Comparison of ENCODE assay signal across 21 cellular contexts in the genomic region with DNA sequence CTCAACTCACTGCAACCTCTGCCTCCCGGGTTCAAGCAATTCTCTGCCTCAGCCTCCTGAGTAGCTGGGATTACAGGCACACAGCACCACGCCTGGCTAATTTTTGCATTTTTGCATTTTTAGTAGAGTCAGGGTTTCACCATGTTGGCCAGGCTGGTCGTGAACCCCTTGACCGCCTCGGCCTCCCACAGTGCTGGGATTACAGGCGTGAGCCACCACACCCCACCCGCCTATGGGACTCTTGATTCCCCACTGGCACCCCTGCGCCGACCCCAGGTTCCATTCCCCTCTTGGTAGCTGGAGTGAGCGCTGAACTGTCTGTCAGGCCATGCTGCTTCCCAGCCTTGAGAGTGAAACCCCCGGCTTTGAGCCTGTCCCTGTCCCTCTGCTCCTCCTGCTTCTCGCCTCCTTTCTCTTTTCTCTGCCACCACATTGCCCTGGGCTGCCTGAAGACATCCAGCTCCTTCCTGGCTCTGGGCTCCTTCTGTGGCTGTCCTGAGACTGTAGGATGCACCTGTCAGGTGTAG. TPM values are rescaled to one million over a fixed set of nuclear protein-coding genes. Genes with fewer than 3 reads are reported as not detected.
DNase-seq lines count a peak whose midpoint lies in the region; ATAC-seq and TF ChIP-seq lines count a peak whose summit lies in the region.
"Had no signal": no experiment of that assay in that cellular context is flagged by ENCODE, and none has a peak within 500 bp of the region (broad histone marks: within the 10 kb centered on the region; RNA-seq: fewer than 3 reads in every experiment).

No MANE protein-coding gene starts in this region.

- peaks cover 78% of the 10 kb centered on the region for H3K4me1 Mint-ChIP-seq in activated CD4-positive, alpha-beta T cell treated with anti-CD3 and anti-CD28 coated beads, Interleukin-2, amount 10 ng/mL, durations not matched to agents 24 days and 14 days
- peaks cover 66% of the 10 kb centered on the region for H3K4me1 Mint-ChIP-seq in endothelial cell (ENCODE audit: unreplicated experiment)
- H3K4me1 Mint-ChIP-seq in osteocyte (ENCODE audit: unreplicated experiment), result peaks cover 69% of the 10 kb centered on the region

- no peak for DNase-seq in activated CD4-positive, alpha-beta T cell treated with anti-CD3 and anti-CD28 coated beads, Interleukin-2, amount 10 ng/mL, durations not matched to agents 24 days and 14 days
- no peak for DNase-seq in activated CD4-positive, alpha-beta T cell treated with anti-CD3 and anti-CD28 coated beads for 4 hours
- DNase-seq in RWPE1 (ENCODE audit: low spot score), result no peak
- DNase-seq in endothelial cell (ENCODE audit: low spot score), result no peak
- DNase-seq in osteocyte (ENCODE audit: extremely low spot score, unreplicated experiment), result no peak
- DNase-seq in HuH-7 (ENCODE audit: low spot score), result no peak
- no peak for DNase-seq in NCI-H2081 treated with DMSO at 0.1 percent for 48 hours (lab: John Stamatoyannopoulos, UW)
- DNase-seq: activated CD4-positive, alpha-beta T cell treated with anti-CD3 and anti-CD28 coated beads for 48 hours; activated CD8-positive, alpha-beta memory T cell treated with anti-CD3 and anti-CD28 coated beads, Interleukin-2, amount 50 U/mL, for 4 hours; AML-193; anterior cingulate cortex; dermis blood vessel endothelial cell; DMS53; GM23248; hippocampal formation; Kasumi-1; mucosa of descending colon; NCI-H526; stimulated activated CD8-positive, alpha-beta memory T cell treated with anti-CD3 and anti-CD28 coated beads, Interleukin-4, amount 100 ng/mL, for 48 hours had no signal

- intact Hi-C loops in activated CD4-positive, alpha-beta T cell treated with anti-CD3 and anti-CD28 coated beads, Interleukin-2, amount 10 ng/mL, durations not matched to agents 24 days and 14 days (cut with micrococcal nuclease), result no loop called here

- TF ChIP-seq CTCF in RWPE1 (conservative IDR thresholded peaks at IDR 0.05; ENCODE audit: low read depth) (no peak), endothelial cell (IDR thresholded peaks at IDR 0.05; ENCODE audit: unreplicated experiment) (no peak), osteocyte (IDR thresholded peaks at IDR 0.05) (no peak)

- peak overlapping the region; percentile 43 for H3K27ac Mint-ChIP-seq in activated CD4-positive, alpha-beta T cell treated with anti-CD3 and anti-CD28 coated beads, Interleukin-2, amount 10 ng/mL, durations not matched to agents 24 days and 14 days
- H3K27ac Mint-ChIP-seq in endothelial cell (ENCODE audit: unreplicated experiment) (peak overlapping the region; percentile 83), osteocyte (ENCODE audit: unreplicated experiment) (peak overlapping the region; percentile 33)

- H3K4me3 Mint-ChIP-seq in activated CD4-positive, alpha-beta T cell treated with anti-CD3 and anti-CD28 coated beads, Interleukin-2, amount 10 ng/mL, durations not matched to agents 24 days and 14 days, result no peak overlapping the region
- H3K4me3 Mint-ChIP-seq in endothelial cell (ENCODE audit: unreplicated experiment), result no peak overlapping the region
- no peak overlapping the region for H3K4me3 Mint-ChIP-seq in osteocyte (ENCODE audit: unreplicated experiment)

- no peaks in the 10 kb centered on the region for H3K9me3 Mint-ChIP-seq in activated CD4-positive, alpha-beta T cell treated with anti-CD3 and anti-CD28 coated beads, Interleukin-2, amount 10 ng/mL, durations not matched to agents 24 days and 14 days
- H3K9me3 Mint-ChIP-seq in endothelial cell (ENCODE audit: unreplicated experiment) (no peaks in the 10 kb centered on the region), osteocyte (ENCODE audit: unreplicated experiment) (no peaks in the 10 kb centered on the region)

- no peaks in the 10 kb centered on the region for H3K27me3 Mint-ChIP-seq in activated CD4-positive, alpha-beta T cell treated with anti-CD3 and anti-CD28 coated beads, Interleukin-2, amount 10 ng/mL, durations not matched to agents 24 days and 14 days
- H3K27me3 Mint-ChIP-seq in endothelial cell (ENCODE audit: unreplicated experiment), result peaks cover 15% of the 10 kb centered on the region
- no peaks in the 10 kb centered on the region for H3K27me3 Mint-ChIP-seq in osteocyte (ENCODE audit: unreplicated experiment)

- H3K27ac ChIP-seq in RWPE1, result peak overlapping the region; percentile 31
- H3K27ac ChIP-seq: gastroesophageal sphincter had no signal

- no peaks in the 10 kb centered on the region for H3K36me3 Mint-ChIP-seq in activated CD4-positive, alpha-beta T cell treated with anti-CD3 and anti-CD28 coated beads, Interleukin-2, amount 10 ng/mL, durations not matched to agents 24 days and 14 days (ENCODE audit: low read depth)
- peaks cover 10% of the 10 kb centered on the region for H3K36me3 Mint-ChIP-seq in endothelial cell (ENCODE audit: low read depth, unreplicated experiment)
- no peaks in the 10 kb centered on the region for H3K36me3 Mint-ChIP-seq in osteocyte (ENCODE audit: unreplicated experiment)

- CTCF ChIA-PET in RWPE1 (lab: Yijun Ruan, JAX), result interaction anchor here (0.6 kb wide), 1 partner anchor 131 kb away, joined by 3 read pairs; no protein-coding TSS in a partner anchor

- ATAC-seq in HG03045 (IDR thresholded peaks at IDR 0.05; ENCODE audit: unreplicated experiment), result no peak
- ATAC-seq: gastroesophageal sphincter, mucosa of descending colon had no signal

- POLR2A ChIA-PET in RWPE1 (lab: Yijun Ruan, JAX; ENCODE audit: low non-redundant PET), result no interaction called here

RNA-seq across cellular contexts. Expression of a gene that starts 48.8 kb away (rescaled TPM):
- total RNA-seq in activated CD4-positive, alpha-beta T cell treated with anti-CD3 and anti-CD28 coated beads, Interleukin-2, amount 10 ng/mL, durations not matched to agents 24 days and 14 days, result 48.3 and 48.6 TPM in 2 replicates
- total RNA-seq in endothelial cell (ENCODE audit: unreplicated experiment), result 18.0 TPM
- total RNA-seq in osteocyte, result 29.8 and 32.2 TPM in 2 replicates

Comparison
In these comparisons a context has a peak if more than half of its experiments do, and no peak if none do; other contexts are left out.
1. H3K27ac Mint-ChIP-seq: peak in every context shown above with its lines; median percentile 83 in endothelial cell; 43 in activated CD4-positive, alpha-beta T cell treated with anti-CD3 and anti-CD28 coated beads, Interleukin-2, amount 10 ng/mL, durations not matched to agents 24 days and 14 days; 33 in osteocyte.